Comparison of ENCODE assay signal across 1 cellular context in genomic region chr2:138942466-138942865, GRCh38.
TF ChIP-seq lines count a peak whose summit lies in the region.

No MANE protein-coding gene starts in this region.

TF ChIP-seq in HepG2, 621 proteins besides CTCF, POLR2A, EP300 and RAD21 (continued from another document and continues in another):
- peak; percentile 46; the same call in 1 of the 2 replicates for TF ChIP-seq ARID4A (CRISPR knock-in tag; IDR thresholded peaks at IDR 0.05; ENCODE audit: borderline replicate concordance)
- TF ChIP-seq RELA (CRISPR knock-in tag; IDR thresholded peaks at IDR 0.05) = no peak
- no peak for TF ChIP-seq ZNF235 (CRISPR knock-in tag; IDR thresholded peaks at IDR 0.05; ENCODE audit: borderline replicate concordance)
- TF ChIP-seq PAXIP1 (CRISPR knock-in tag; conservative IDR thresholded peaks at IDR 0.05) = peak; percentile 68
- no peak for TF ChIP-seq MEIS2 (CRISPR knock-in tag; IDR thresholded peaks at IDR 0.05)
- TF ChIP-seq ZNF788 (CRISPR knock-in tag; IDR thresholded peaks at IDR 0.05; ENCODE audit: borderline replicate concordance) = no peak
- TF ChIP-seq XRCC5 (optimal IDR thresholded peaks at IDR 0.05; ENCODE audit: low read length) = no peak
- TF ChIP-seq, protein P1, sequence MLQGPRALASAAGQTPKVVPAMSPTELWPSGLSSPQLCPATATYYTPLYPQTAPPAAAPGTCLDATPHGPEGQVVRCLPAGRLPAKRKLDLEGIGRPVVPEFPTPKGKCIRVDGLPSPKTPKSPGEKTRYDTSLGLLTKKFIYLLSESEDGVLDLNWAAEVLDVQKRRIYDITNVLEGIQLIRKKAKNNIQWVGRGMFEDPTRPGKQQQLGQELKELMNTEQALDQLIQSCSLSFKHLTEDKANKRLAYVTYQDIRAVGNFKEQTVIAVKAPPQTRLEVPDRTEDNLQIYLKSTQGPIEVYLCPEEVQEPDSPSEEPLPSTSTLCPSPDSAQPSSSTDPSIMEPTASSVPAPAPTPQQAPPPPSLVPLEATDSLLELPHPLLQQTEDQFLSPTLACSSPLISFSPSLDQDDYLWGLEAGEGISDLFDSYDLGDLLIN (CRISPR knock-in tag; IDR thresholded peaks at IDR 0.05; ENCODE audit: borderline replicate concordance) = no peak
- TF ChIP-seq MBNL3 (CRISPR knock-in tag; conservative IDR thresholded peaks at IDR 0.05) = no peak
- no peak for TF ChIP-seq ZNF570 (CRISPR knock-in tag; IDR thresholded peaks at IDR 0.05; ENCODE audit: borderline replicate concordance)
- no peak for TF ChIP-seq SOX6 (IDR thresholded peaks at IDR 0.05)
- TF ChIP-seq SOX6 (CRISPR knock-in tag; IDR thresholded peaks at IDR 0.05) = peak; percentile 73
- no peak; the same call in 1 of the 2 replicates for TF ChIP-seq CREM (IDR thresholded peaks at IDR 0.05)
- no peak for TF ChIP-seq CREM (CRISPR knock-in tag; IDR thresholded peaks at IDR 0.05)
- no peak for TF ChIP-seq MZF1 (CRISPR knock-in tag; IDR thresholded peaks at IDR 0.05; ENCODE audit: borderline replicate concordance)
- TF ChIP-seq ZNF331 (CRISPR knock-in tag; IDR thresholded peaks at IDR 0.05) = 0 out of 2 replicates have a peak, but pooled peaks have one; percentile 21
- no peak for TF ChIP-seq PLRG1 (conservative IDR thresholded peaks at IDR 0.05)
- TF ChIP-seq ZSCAN12 (CRISPR knock-in tag; IDR thresholded peaks at IDR 0.05) = no peak
- TF ChIP-seq MED1 (CRISPR knock-in tag; IDR thresholded peaks at IDR 0.05) = 0 out of 2 replicates have a peak, but pooled peaks have one; percentile 24
- TF ChIP-seq, protein P2, sequence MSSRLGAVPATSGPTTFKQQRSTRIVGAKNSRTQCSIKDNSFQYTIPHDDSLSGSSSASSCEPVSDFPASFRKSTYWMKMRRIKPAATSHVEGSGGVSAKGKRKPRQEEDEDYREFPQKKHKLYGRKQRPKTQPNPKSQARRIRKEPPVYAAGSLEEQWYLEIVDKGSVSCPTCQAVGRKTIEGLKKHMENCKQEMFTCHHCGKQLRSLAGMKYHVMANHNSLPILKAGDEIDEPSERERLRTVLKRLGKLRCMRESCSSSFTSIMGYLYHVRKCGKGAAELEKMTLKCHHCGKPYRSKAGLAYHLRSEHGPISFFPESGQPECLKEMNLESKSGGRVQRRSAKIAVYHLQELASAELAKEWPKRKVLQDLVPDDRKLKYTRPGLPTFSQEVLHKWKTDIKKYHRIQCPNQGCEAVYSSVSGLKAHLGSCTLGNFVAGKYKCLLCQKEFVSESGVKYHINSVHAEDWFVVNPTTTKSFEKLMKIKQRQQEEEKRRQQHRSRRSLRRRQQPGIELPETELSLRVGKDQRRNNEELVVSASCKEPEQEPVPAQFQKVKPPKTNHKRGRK (CRISPR knock-in tag; IDR thresholded peaks at IDR 0.05) = no peak
- no peak for TF ChIP-seq AHR (CRISPR knock-in tag; IDR thresholded peaks at IDR 0.05)
- TF ChIP-seq HNF4G (IDR thresholded peaks at IDR 0.05; ENCODE audit: borderline replicate concordance, low read depth, low read length) = 0 out of 2 replicates have a peak, but pooled peaks have one; percentile 29
- TF ChIP-seq HNF4G (CRISPR knock-in tag; IDR thresholded peaks at IDR 0.05; ENCODE audit: borderline replicate concordance, low read depth) = no peak
- no peak for TF ChIP-seq SMARCE1 (IDR thresholded peaks at IDR 0.05; ENCODE audit: borderline replicate concordance)
- TF ChIP-seq, protein P3, sequence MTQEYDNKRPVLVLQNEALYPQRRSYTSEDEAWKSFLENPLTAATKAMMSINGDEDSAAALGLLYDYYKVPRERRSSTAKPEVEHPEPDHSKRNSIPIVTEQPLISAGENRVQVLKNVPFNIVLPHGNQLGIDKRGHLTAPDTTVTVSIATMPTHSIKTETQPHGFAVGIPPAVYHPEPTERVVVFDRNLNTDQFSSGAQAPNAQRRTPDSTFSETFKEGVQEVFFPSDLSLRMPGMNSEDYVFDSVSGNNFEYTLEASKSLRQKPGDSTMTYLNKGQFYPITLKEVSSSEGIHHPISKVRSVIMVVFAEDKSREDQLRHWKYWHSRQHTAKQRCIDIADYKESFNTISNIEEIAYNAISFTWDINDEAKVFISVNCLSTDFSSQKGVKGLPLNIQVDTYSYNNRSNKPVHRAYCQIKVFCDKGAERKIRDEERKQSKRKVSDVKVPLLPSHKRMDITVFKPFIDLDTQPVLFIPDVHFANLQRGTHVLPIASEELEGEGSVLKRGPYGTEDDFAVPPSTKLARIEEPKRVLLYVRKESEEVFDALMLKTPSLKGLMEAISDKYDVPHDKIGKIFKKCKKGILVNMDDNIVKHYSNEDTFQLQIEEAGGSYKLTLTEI (CRISPR knock-in tag; conservative IDR thresholded peaks at IDR 0.05) = no peak
- TF ChIP-seq ZGPAT (CRISPR knock-in tag; IDR thresholded peaks at IDR 0.05) = peak; percentile 38; the same call in 1 of the 2 replicates
- TF ChIP-seq ZNF766 (CRISPR knock-in tag; IDR thresholded peaks at IDR 0.05; ENCODE audit: borderline replicate concordance) = no peak
- TF ChIP-seq JUND (CRISPR knock-in tag; IDR thresholded peaks at IDR 0.05) = no peak
- peak; percentile 81 for TF ChIP-seq ZNF501 (CRISPR knock-in tag; IDR thresholded peaks at IDR 0.05)
- TF ChIP-seq, protein P4, sequence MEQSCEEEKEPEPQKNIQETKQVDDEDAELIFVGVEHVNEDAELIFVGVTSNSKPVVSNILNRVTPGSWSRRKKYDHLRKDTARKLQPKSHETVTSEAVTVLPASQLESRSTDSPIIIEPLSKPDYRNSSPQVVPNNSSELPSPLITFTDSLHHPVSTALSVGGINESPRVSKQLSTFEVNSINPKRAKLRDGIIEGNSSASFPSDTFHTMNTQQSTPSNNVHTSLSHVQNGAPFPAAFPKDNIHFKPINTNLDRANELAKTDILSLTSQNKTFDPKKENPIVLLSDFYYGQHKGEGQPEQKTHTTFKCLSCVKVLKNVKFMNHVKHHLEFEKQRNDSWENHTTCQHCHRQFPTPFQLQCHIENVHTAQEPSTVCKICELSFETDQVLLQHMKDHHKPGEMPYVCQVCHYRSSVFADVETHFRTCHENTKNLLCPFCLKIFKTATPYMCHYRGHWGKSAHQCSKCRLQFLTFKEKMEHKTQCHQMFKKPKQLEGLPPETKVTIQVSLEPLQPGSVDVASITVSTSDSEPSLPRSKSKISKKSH (CRISPR knock-in tag; IDR thresholded peaks at IDR 0.05; ENCODE audit: borderline replicate concordance) = no peak
- TF ChIP-seq SNRNP70 (IDR thresholded peaks at IDR 0.05; ENCODE audit: low read depth, low read length) = no peak
- no peak for TF ChIP-seq ZNF460 (CRISPR knock-in tag; IDR thresholded peaks at IDR 0.05; ENCODE audit: borderline replicate concordance)
- TF ChIP-seq ZSCAN31 (CRISPR knock-in tag; IDR thresholded peaks at IDR 0.05; ENCODE audit: low read depth) = peak; percentile 44; the same call in 1 of the 2 replicates
- TF ChIP-seq FOXA1 (IDR thresholded peaks at IDR 0.05) = no peak
- TF ChIP-seq FOXA1 (CRISPR knock-in tag; IDR thresholded peaks at IDR 0.05) = peak; percentile 94
- no peak for TF ChIP-seq HES4 (CRISPR knock-in tag; IDR thresholded peaks at IDR 0.05; ENCODE audit: borderline replicate concordance)
- no peak for TF ChIP-seq LCORL (IDR thresholded peaks at IDR 0.05)
- 0 out of 2 replicates have a peak, but pooled peaks have one; percentile 42 for TF ChIP-seq LCORL (CRISPR knock-in tag; IDR thresholded peaks at IDR 0.05)
- no peak for TF ChIP-seq MTA3 (CRISPR knock-in tag; IDR thresholded peaks at IDR 0.05)
- TF ChIP-seq HMG20B (CRISPR knock-in tag; conservative IDR thresholded peaks at IDR 0.05) = 0 out of 2 replicates have a peak, but pooled peaks have one; percentile 12
- TF ChIP-seq ZIK1 (CRISPR knock-in tag; IDR thresholded peaks at IDR 0.05; ENCODE audit: borderline replicate concordance, low read depth) = no peak
- no peak for TF ChIP-seq ZNF720 (CRISPR knock-in tag; IDR thresholded peaks at IDR 0.05)
- TF ChIP-seq SRSF4 (IDR thresholded peaks at IDR 0.05; ENCODE audit: low read depth, low read length, poor library complexity, severe bottlenecking) = no peak
- no peak for TF ChIP-seq ONECUT2 (CRISPR knock-in tag; IDR thresholded peaks at IDR 0.05)
- TF ChIP-seq NR0B2 (CRISPR knock-in tag; IDR thresholded peaks at IDR 0.05) = 0 out of 2 replicates have a peak, but pooled peaks have one; percentile 51
- no peak for TF ChIP-seq ARNT (IDR thresholded peaks at IDR 0.05)
- 0 out of 2 replicates have a peak, but pooled peaks have one; percentile 31 for TF ChIP-seq CBFB (CRISPR knock-in tag; IDR thresholded peaks at IDR 0.05)
- TF ChIP-seq ZNF839 (CRISPR knock-in tag; IDR thresholded peaks at IDR 0.05; ENCODE audit: borderline replicate concordance) = no peak
- peak; percentile 55; the same call in 1 of the 2 replicates for TF ChIP-seq ZBTB7B (CRISPR knock-in tag; IDR thresholded peaks at IDR 0.05)
- TF ChIP-seq HOXD1 (CRISPR knock-in tag; IDR thresholded peaks at IDR 0.05) = no peak
- peak; percentile 84 for TF ChIP-seq POGZ (CRISPR knock-in tag; IDR thresholded peaks at IDR 0.05)
- no peak for TF ChIP-seq ZNF547 (CRISPR knock-in tag; IDR thresholded peaks at IDR 0.05)
- no peak for TF ChIP-seq GABPA (IDR thresholded peaks at IDR 0.05; ENCODE audit: low read depth, low read length)
- peak; percentile 60 for TF ChIP-seq GABPA (CRISPR knock-in tag; IDR thresholded peaks at IDR 0.05; ENCODE audit: low read depth)
- no peak for TF ChIP-seq ZNF225 (CRISPR knock-in tag; IDR thresholded peaks at IDR 0.05)
